In the genomic region with DNA sequence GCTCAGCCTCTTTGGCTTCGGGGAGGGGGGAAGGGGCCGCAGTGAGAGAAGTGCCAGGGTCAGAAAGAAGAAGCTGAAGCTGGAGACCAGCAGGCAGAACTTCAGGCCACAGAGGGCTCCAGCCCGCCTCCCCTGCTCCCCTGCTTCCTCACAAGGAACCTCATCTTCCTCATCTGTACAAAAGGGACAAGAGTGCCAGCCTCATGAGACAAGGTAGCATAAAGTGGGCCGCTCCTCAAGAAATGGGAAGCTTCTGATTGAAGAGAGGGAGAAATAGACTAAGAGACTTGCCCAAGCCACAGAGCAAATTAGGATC, we compare ENCODE assay signal across 11 cellular contexts. TPM values are rescaled to one million over a fixed set of nuclear protein-coding genes. Genes with fewer than 3 reads are reported as not detected.
DNase-seq lines count a peak whose midpoint lies in the region; ATAC-seq, FAIRE-seq and TF ChIP-seq lines count a peak whose summit lies in the region.
"Had no signal": no experiment of that assay in that cellular context is flagged by ENCODE, and none has a peak within 500 bp of the region (broad histone marks: within the 10 kb centered on the region; RNA-seq: fewer than 3 reads in every experiment).

No MANE protein-coding gene starts in this region.

- H3K4me1 Mint-ChIP-seq in osteocyte (ENCODE audit: unreplicated experiment) = peaks cover 95% of the 10 kb centered on the region

- TF ChIP-seq POLR2A in A549 (IDR thresholded peaks at IDR 0.05; ENCODE audit: low read length) = no peak

- TF ChIP-seq EP300 in A549 (IDR thresholded peaks at IDR 0.05) = no peak

- H3K27ac ChIP-seq in A549 (peak overlapping the region; percentile 85), epithelial cell of prostate (peak overlapping the region; percentile 20)

- CTCF ChIA-PET in A549 (lab: Yijun Ruan, JAX) = interaction anchor here (1.0 to 18.5 kb wide), 6 partner anchors 11 to 99 kb away, joined by 3 to 314 read pairs (median 4); a partner anchor contains a TSS

- H3K9me3 Mint-ChIP-seq in osteocyte (ENCODE audit: unreplicated experiment) = no peaks in the 10 kb centered on the region
- H3K9me3 Mint-ChIP-seq: activated naive CD4-positive, alpha-beta T cell treated with anti-CD3 and anti-CD28 coated beads, Interleukin-2, amount 50 U/mL, for 24 hours had no signal

- H3K27ac Mint-ChIP-seq in osteocyte (ENCODE audit: unreplicated experiment) = peak overlapping the region; percentile 94
- H3K27ac Mint-ChIP-seq: activated naive CD4-positive, alpha-beta T cell treated with anti-CD3 and anti-CD28 coated beads, Interleukin-2, amount 50 U/mL, for 24 hours had no signal

- 95% methylated on average over 2 of the region's 4 CpGs for WGBS in A549 (ENCODE audit: missing lambda C conversion rate)

- ATAC-seq in A549 (no peak), GM21529 (IDR thresholded peaks at IDR 0.05; ENCODE audit: unreplicated experiment) (no peak), HG03139 (IDR thresholded peaks at IDR 0.05; ENCODE audit: unreplicated experiment) (no peak)
- ATAC-seq: GM12878 had no signal

- DNase-seq in A549 (ENCODE audit: low read depth in 1 of 2, low spot score in 1 of 2) (no peak), NOMO-1 treated with DMSO at 0.1 percent for 48 hours (lab: John Stamatoyannopoulos, UW; ENCODE audit: unreplicated experiment) (peak; percentile 25), epithelial cell of prostate (ENCODE audit: low read depth, low spot score) (no peak), osteocyte (ENCODE audit: extremely low spot score, unreplicated experiment) (no peak), 8988T (no peak), NCI-H226 (no peak)

- peak overlapping the region; percentile 45 for H3K4me3 Mint-ChIP-seq in osteocyte (ENCODE audit: unreplicated experiment)
- H3K4me3 Mint-ChIP-seq: activated naive CD4-positive, alpha-beta T cell treated with anti-CD3 and anti-CD28 coated beads, Interleukin-2, amount 50 U/mL, for 24 hours had no signal

- no peak overlapping the region for H3K4me3 ChIP-seq in A549
- H3K4me3 ChIP-seq: GM12878 had no signal

- peaks cover 82% of the 10 kb centered on the region for H3K4me1 ChIP-seq in A549

- POLR2A ChIA-PET in A549 (lab: Yijun Ruan, JAX) = interaction anchor here (0.7 kb wide), 1 partner anchor 11 kb away, joined by 4 read pairs; no protein-coding TSS in a partner anchor

- H3K36me3 Mint-ChIP-seq in osteocyte (ENCODE audit: unreplicated experiment) = peaks cover 2% of the 10 kb centered on the region
- H3K36me3 Mint-ChIP-seq: activated naive CD4-positive, alpha-beta T cell treated with anti-CD3 and anti-CD28 coated beads, Interleukin-2, amount 50 U/mL, for 24 hours had no signal

- no peaks in the 10 kb centered on the region for H3K27me3 Mint-ChIP-seq in osteocyte (ENCODE audit: unreplicated experiment)
- H3K27me3 Mint-ChIP-seq: activated naive CD4-positive, alpha-beta T cell treated with anti-CD3 and anti-CD28 coated beads, Interleukin-2, amount 50 U/mL, for 24 hours had no signal

- no peak for TF ChIP-seq RAD21 in A549 (conservative IDR thresholded peaks at IDR 0.05 in 1 of 2, IDR thresholded peaks at IDR 0.05 in 1 of 2)

- peak overlapping the region; percentile 83 for H3K4me2 ChIP-seq in A549

- FAIRE-seq in A549 (lab: Jason Lieb, UNC) = no peak
- FAIRE-seq: GM12878, TTC549 had no signal

- H3K9me3 ChIP-seq in A549 = no peaks in the 10 kb centered on the region

- TF ChIP-seq CTCF in A549 (IDR thresholded peaks at IDR 0.05) (no peak), osteocyte (IDR thresholded peaks at IDR 0.05) (no peak)

TF ChIP-seq in A549, 52 proteins besides CTCF, POLR2A, EP300 and RAD21:
- no peak for TF ChIP-seq ZNF302 (CRISPR knock-in tag; IDR thresholded peaks at IDR 0.05)
- no peak for TF ChIP-seq EHMT2 (IDR thresholded peaks at IDR 0.05; ENCODE audit: low read depth)
- TF ChIP-seq SMC3 (IDR thresholded peaks at IDR 0.05) = no peak
- TF ChIP-seq HOXB5 (CRISPR knock-in tag; IDR thresholded peaks at IDR 0.05) = no peak
- no peak for TF ChIP-seq MAFK (IDR thresholded peaks at IDR 0.05; ENCODE audit: partially characterized antibody)
- TF ChIP-seq NR3C1 (IDR thresholded peaks at IDR 0.05) = no peak
- TF ChIP-seq BHLHE40 (IDR thresholded peaks at IDR 0.05; ENCODE audit: low read depth, low read length) = no peak
- no peak for TF ChIP-seq KDM5A (IDR thresholded peaks at IDR 0.05)
- no peak for TF ChIP-seq PHF8 (IDR thresholded peaks at IDR 0.05; ENCODE audit: borderline replicate concordance, low read depth)
- TF ChIP-seq JUNB (IDR thresholded peaks at IDR 0.05) = no peak
- TF ChIP-seq TFCP2L1 (CRISPR knock-in tag; IDR thresholded peaks at IDR 0.05) = no peak
- TF ChIP-seq GATA3 (IDR thresholded peaks at IDR 0.05; ENCODE audit: borderline replicate concordance) = no peak
- TF ChIP-seq NFE2L2 (conservative IDR thresholded peaks at IDR 0.05; ENCODE audit: low read length) = no peak

RNA-seq across cellular contexts. Expression of a gene that starts 39.7 kb away (rescaled TPM):
- polyA plus RNA-seq in A549 (2011; rRNA removed) = 1.3 and 2.6 TPM in 2 replicates
- polyA plus RNA-seq in A549 (2012; cell fraction: cytosol; rRNA removed) = 5.0 and 6.2 TPM in 2 replicates
- polyA plus RNA-seq in A549 (2012; cell fraction: nucleus; rRNA removed) = 12.9 and 17.1 TPM in 2 replicates
- 9.8 to 11.5 TPM (median 10.0 TPM) in 3 replicates for polyA plus RNA-seq in A549 (2017; fragmentation: RNase III; extraction: RNeasy Plus Mini Kit Qiagen cat#74134 plus additional on column Dnase treatment)
- 2.9 and 3.6 TPM in 2 replicates for polyA minus RNA-seq in A549 (2011; rRNA and poly(A)+ RNA removed)
- 118 and 124 TPM in 2 replicates for total RNA-seq in osteocyte
